In genomic region chr5:132420706-132421272, GRCh38 we compare ENCODE assay signal across 8 cellular contexts.
DNase-seq lines count a peak whose midpoint lies in the region; ATAC-seq lines count a peak whose summit lies in the region.

No MANE protein-coding gene starts in this region.

- peak overlapping the region; percentile 82 to 85 for H3K4me3 Mint-ChIP-seq in effector memory CD8-positive, alpha-beta T cell

- H3K27ac Mint-ChIP-seq in effector memory CD8-positive, alpha-beta T cell, result peak overlapping the region; percentile 95 to 96

- no peaks in the 10 kb centered on the region for H3K9me3 Mint-ChIP-seq in effector memory CD8-positive, alpha-beta T cell

- ATAC-seq in GM21390 (IDR thresholded peaks at IDR 0.05; ENCODE audit: unreplicated experiment), result peak; percentile 49
- peak; percentile 6 for ATAC-seq in effector memory CD8-positive, alpha-beta T cell (replicated peaks)
- peak; percentile 10 for ATAC-seq in stimulated activated naive CD8-positive, alpha-beta T cell treated with anti-CD3 and anti-CD28 coated beads, Interleukin-15, Interleukin-2, amounts not matched to agents 100 U/mL and 50 U/mL, for 24 hours

- H3K27me3 Mint-ChIP-seq in effector memory CD8-positive, alpha-beta T cell, result no peaks in the 10 kb centered on the region

- H3K4me1 Mint-ChIP-seq in effector memory CD8-positive, alpha-beta T cell (ENCODE audit: low read depth in 2 of 2), result peaks cover 89 to 90% of the 10 kb centered on the region in 2 donors

- H3K36me3 Mint-ChIP-seq in effector memory CD8-positive, alpha-beta T cell (ENCODE audit: insufficient read depth), result peaks cover 66% of the 10 kb centered on the region

- peak; percentile 26 for DNase-seq in EH (ENCODE audit: low read depth)
- peak; percentile 92 for DNase-seq in NAMALWA (ENCODE audit: low spot score)
- DNase-seq in effector memory CD8-positive, alpha-beta T cell, result no peak
- no peak for DNase-seq in stimulated activated naive CD8-positive, alpha-beta T cell treated with anti-CD3 and anti-CD28 coated beads, Interleukin-15, Interleukin-2, amounts not matched to agents 100 U/mL and 50 U/mL, for 24 hours
- no peak for DNase-seq in DMS53 treated with DMSO at 0.1 percent for 48 hours (lab: John Stamatoyannopoulos, UW; ENCODE audit: unreplicated experiment)
- DNase-seq in NCI-H187 treated with DMSO at 0.1 percent for 48 hours (lab: John Stamatoyannopoulos, UW), result no peak
- no peak for DNase-seq in NCI-H69 (lab: John Stamatoyannopoulos, UW)

Comparison
In these comparisons a context has a peak if more than half of its experiments do, and no peak if none do; other contexts are left out.
1. DNase-seq: peak in EH (single experiment) and NAMALWA (single experiment); none in effector memory CD8-positive, alpha-beta T cell (0 of 3), stimulated activated naive CD8-positive, alpha-beta T cell treated with anti-CD3 and anti-CD28 coated beads, Interleukin-15, Interleukin-2, amounts not matched to agents 100 U/mL and 50 U/mL, for 24 hours (single experiment), DMS53 treated with DMSO at 0.1 percent for 48 hours (single experiment), NCI-H187 treated with DMSO at 0.1 percent for 48 hours (single experiment) and NCI-H69 (single experiment).
2. Peak in every context shown above with its lines, with median percentiles within 50 percentile points of each other: ATAC-seq.